Comparison of ENCODE assay signal across 30 cellular contexts in genomic region chr17:81433656-81434055, GRCh38. TPM values are rescaled to one million over a fixed set of nuclear protein-coding genes. Genes with fewer than 3 reads are reported as not detected.
"Had no signal": no experiment of that assay in that cellular context is flagged by ENCODE, and none has a peak within 500 bp of the region (broad histone marks: within the 10 kb centered on the region; RNA-seq: fewer than 3 reads in every experiment).

No MANE protein-coding gene starts in this region.

- H3K4me3 ChIP-seq: ascending aorta, breast epithelium, cardiac muscle cell, colonic mucosa, esophagus squamous epithelium, gastroesophageal sphincter had no signal

- ATAC-seq: activated naive CD4-positive, alpha-beta T cell treated with anti-CD3 and anti-CD28 coated beads, Interleukin-2, amount 50 U/mL, for 72 hours; activated T-cell treated with anti-CD3 and anti-CD28 coated beads, Interleukin-2, amount 50 U/mL, for 72 hours; gastroesophageal sphincter; WTC11 had no signal

- H3K27me3 ChIP-seq: ascending aorta, breast epithelium, cardiac muscle cell, colonic mucosa, gastroesophageal sphincter had no signal

- FAIRE-seq: endometrium, endothelial cell of umbilical vein, TTC549 had no signal

- H3K27ac ChIP-seq: ascending aorta, breast epithelium, cardiac muscle cell, colonic mucosa, epithelial cell of prostate, esophagus squamous epithelium, gastroesophageal sphincter, VCaP had no signal

- H3K36me3 ChIP-seq: ascending aorta, breast epithelium, cardiac muscle cell, colonic mucosa, esophagus squamous epithelium had no signal

- H3K9me3 ChIP-seq: ascending aorta, breast epithelium, colonic mucosa, esophagus squamous epithelium, gastroesophageal sphincter had no signal

- DNase-seq: activated CD4-positive, alpha-beta memory T cell treated with anti-CD3 and anti-CD28 coated beads, Interleukin-2, amount 10 ng/mL, durations not matched to agents 7 days and 5 days; activated CD4-positive, alpha-beta T cell treated with anti-CD3 and anti-CD28 coated beads for 1 hour; activated CD4-positive, alpha-beta T cell treated with anti-CD3 and anti-CD28 coated beads for 4 hours; activated CD4-positive, alpha-beta T cell treated with anti-CD3 and anti-CD28 coated beads, Interleukin-2, amount 10 ng/mL, durations not matched to agents 7 days and 5 days; activated CD4-positive, alpha-beta T cell treated with anti-CD3 and anti-CD28 coated beads, Interleukin-2, amount 50 U/mL, for 4 hours; activated CD8-positive, alpha-beta memory T cell treated with anti-CD3 and anti-CD28 coated beads, Interleukin-2, amount 50 U/mL, for 48 hours; activated gamma-delta T cell; activated naive CD4-positive, alpha-beta T cell; activated naive CD4-positive, alpha-beta T cell treated with anti-CD3 and anti-CD28 coated beads, Interleukin-2, amount 10 ng/mL, durations not matched to agents 7 days and 5 days; activated naive CD8-positive, alpha-beta T cell treated with anti-CD3 and anti-CD28 coated beads, Interleukin-2, amount 10 ng/mL, durations not matched to agents 7 days and 5 days; activated T-cell treated with anti-CD3 and anti-CD28 coated beads for 4 hours; activated T-cell treated with anti-CD3 and anti-CD28 coated beads, Interleukin-2, amount 50 U/mL, for 24 hours; activated T-cell treated with anti-CD3 and anti-CD28 coated beads, Interleukin-2, amount 50 U/mL, for 72 hours; central memory CD4-positive, alpha-beta T cell; cerebellar nuclear complex; colonic mucosa; effector CD8-positive, alpha-beta T cell; esophagus squamous epithelium; T-helper 9 cell had no signal

RNA-seq across cellular contexts. Expression of gene BAHCC1, which starts 38.4 kb away (rescaled TPM):
- total RNA-seq: activated CD4-positive, alpha-beta T cell treated with anti-CD3 and anti-CD28 coated beads, Interleukin-2, amount 10 ng/mL, durations not matched to agents 7 days and 5 days had no signal
